Comparison of ENCODE assay signal across 1 cellular context in the genomic region with DNA sequence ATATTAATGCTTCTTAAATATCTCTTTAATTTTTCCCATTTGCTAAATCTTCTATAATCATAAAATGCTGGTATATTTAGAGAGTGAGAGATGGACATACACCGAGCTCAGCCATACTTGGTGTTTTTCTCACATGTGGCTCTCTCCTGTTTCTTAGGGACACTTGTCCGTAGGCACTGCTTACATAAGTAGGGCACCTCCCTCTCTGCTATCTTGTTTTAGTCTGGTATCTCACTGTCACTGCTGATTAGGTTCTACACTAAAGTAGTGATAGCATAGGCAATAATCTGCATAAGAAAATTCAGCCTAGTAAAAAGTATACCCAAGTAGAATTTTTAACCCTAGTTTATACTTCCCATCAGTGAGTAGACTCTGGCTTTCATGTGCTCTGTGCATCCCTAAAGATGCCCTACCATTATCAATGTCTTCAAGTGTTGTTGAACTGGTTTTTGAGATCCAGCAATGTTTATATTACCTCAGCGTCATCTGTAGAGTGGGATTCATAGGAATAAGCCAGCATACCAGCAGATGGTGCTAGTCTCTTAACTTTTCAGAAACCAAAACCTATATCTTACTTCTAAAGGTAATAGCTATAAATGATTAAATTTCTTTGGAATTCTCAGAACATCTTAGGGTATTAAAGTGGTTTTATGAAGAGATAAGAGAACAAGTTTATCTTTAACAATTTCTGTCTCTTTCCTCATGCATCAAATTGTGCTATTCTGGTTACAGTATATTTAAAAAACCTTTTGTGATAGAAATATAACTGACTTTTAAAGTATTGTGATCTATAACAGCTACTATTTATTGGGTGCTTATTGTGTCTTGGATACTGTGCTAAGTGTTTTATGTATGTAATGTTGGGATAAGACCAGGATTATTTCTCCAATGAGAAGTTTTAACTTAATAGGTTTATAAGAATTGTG.
TF ChIP-seq lines count a peak whose summit lies in the region.

No MANE protein-coding gene starts in this region.

TF ChIP-seq in K562, 482 proteins besides CTCF, POLR2A, EP300 and RAD21:
- TF ChIP-seq ATF1 (CRISPR knock-in tag; IDR thresholded peaks at IDR 0.05): no peak
- TF ChIP-seq ATF1 (tag; IDR thresholded peaks at IDR 0.05): peak; percentile 39
- no peak for TF ChIP-seq EGR1 (conservative IDR thresholded peaks at IDR 0.05)
